8 cellular contexts compared by ENCODE assay signal in genomic region chr9:109520475-109521132, GRCh38. TPM values are rescaled to one million over a fixed set of nuclear protein-coding genes. Genes with fewer than 3 reads are reported as not detected.
DNase-seq lines count a peak whose midpoint lies in the region; TF ChIP-seq lines count a peak whose summit lies in the region.

No MANE protein-coding gene starts in this region.

- H3K4me3 ChIP-seq in GM23248: no peak overlapping the region
- no peak overlapping the region for H3K4me3 ChIP-seq in PC-9
- H3K4me3 ChIP-seq in breast epithelium: no peak overlapping the region
- H3K4me3 ChIP-seq in kidney epithelial cell (ENCODE audit: low read depth, low read length): no peak overlapping the region

- no peaks in the 10 kb centered on the region for H3K4me1 ChIP-seq in GM23248 (ENCODE audit: insufficient read depth)
- peaks cover 46% of the 10 kb centered on the region for H3K4me1 ChIP-seq in PC-9 (replicated peaks; ENCODE audit: insufficient read depth)
- H3K4me1 ChIP-seq in breast epithelium: peaks cover 0 to 7% of the 10 kb centered on the region in 2 donors

- in situ Hi-C loops in GM23248 (cut with MboI): no loop called here

- TF ChIP-seq CTCF in LNCAP (IDR thresholded peaks at IDR 0.05): peak; percentile 92
- peak; percentile 95 for TF ChIP-seq CTCF in PC-9 (conservative IDR thresholded peaks at IDR 0.05)
- TF ChIP-seq CTCF in breast epithelium (IDR thresholded peaks at IDR 0.05): peak; percentile 59 to 91 (median 81)
- TF ChIP-seq CTCF in kidney epithelial cell (IDR thresholded peaks at IDR 0.05; ENCODE audit: insufficient read depth, low read length, poor library complexity, severe bottlenecking): peak; percentile 87

- H3K27ac ChIP-seq in GM23248 (no peak overlapping the region), PC-9 (peak overlapping the region; percentile 61), breast epithelium (no peak overlapping the region)

- peak; percentile 8 for DNase-seq in activated gamma-delta T cell treated with Interleukin-2 at 50 U/mL for 16 hours
- no peak for DNase-seq in activated gamma-delta T cell (lab: John Stamatoyannopoulos, UW)
- DNase-seq in GM23248: peak; percentile 77
- DNase-seq in PC-9: peak; percentile 71 to 91
- peak in 1 of 2 donors; percentile 65 for DNase-seq in breast epithelium (ENCODE audit: low spot score in 2 of 2)
- DNase-seq in kidney epithelial cell (ENCODE audit: low read depth): no peak
- peak in 2 of 3 experiments; percentile 3 to 19 for DNase-seq in stimulated activated CD4-positive, alpha-beta T cell treated with anti-CD3 and anti-CD28 coated beads, TNF-alpha, amount 100 ng/mL, for 24 hours (ENCODE audit: low read depth in 3 of 3)

- no peaks in the 10 kb centered on the region for H3K9me2 ChIP-seq in GM23248 (ENCODE audit: insufficient read depth)
- no peaks in the 10 kb centered on the region for H3K9me2 ChIP-seq in PC-9 (ENCODE audit: insufficient read depth)

- peaks cover 28% of the 10 kb centered on the region for H3K27me3 ChIP-seq in GM23248 (replicated peaks; ENCODE audit: insufficient read depth)
- no peaks in the 10 kb centered on the region for H3K27me3 ChIP-seq in PC-9 (ENCODE audit: insufficient read depth, low read depth)
- no peaks in the 10 kb centered on the region for H3K27me3 ChIP-seq in breast epithelium
- H3K27me3 ChIP-seq in kidney epithelial cell (ENCODE audit: control insufficient read depth, insufficient read depth, low read length): no peaks in the 10 kb centered on the region

- BruUV-seq in PC-9 (replicated peaks; lab: Mats Ljungman, UMichigan): no TSS peak

- H4K20me1 ChIP-seq in GM23248 (ENCODE audit: insufficient read depth) (no peaks in the 10 kb centered on the region), PC-9 (ENCODE audit: insufficient read depth) (no peaks in the 10 kb centered on the region)

- CTCF ChIA-PET in PC-9 (lab: Charles Lee): no interaction called here

- no peak overlapping the region for H3K9ac ChIP-seq in GM23248

- H3K79me2 ChIP-seq in GM23248 (ENCODE audit: insufficient read depth) (no peaks in the 10 kb centered on the region), PC-9 (ENCODE audit: low read depth) (no peaks in the 10 kb centered on the region)

- H2AFZ ChIP-seq in GM23248 (no peak overlapping the region), PC-9 (no peak overlapping the region)

- no peaks in the 10 kb centered on the region for H3K36me3 ChIP-seq in GM23248 (ENCODE audit: low read depth)
- no peaks in the 10 kb centered on the region for H3K36me3 ChIP-seq in PC-9 (ENCODE audit: low read depth)
- H3K36me3 ChIP-seq in breast epithelium: no peaks in the 10 kb centered on the region
- H3K36me3 ChIP-seq in kidney epithelial cell (ENCODE audit: control insufficient read depth, insufficient read depth, low read length): no peaks in the 10 kb centered on the region

- WGBS in GM23248 (ENCODE audit: low coverage in 1 of 2, low lambda C conversion rate in 2 of 2, missing lambda C conversion rate in 2 of 2), 2 experiments: 13 to 15% methylated on average over 10 to 11 of the region's 11 CpGs

- POLR2A ChIA-PET in PC-9 (lab: Charles Lee; ENCODE audit: unreplicated experiment): no interaction called here

- no peak for TF ChIP-seq POLR2A in breast epithelium (IDR thresholded peaks at IDR 0.05)

- H3K9me3 ChIP-seq in GM23248 (ENCODE audit: low read depth): no peaks in the 10 kb centered on the region
- no peaks in the 10 kb centered on the region for H3K9me3 ChIP-seq in PC-9 (ENCODE audit: insufficient read depth, low read depth)
- H3K9me3 ChIP-seq in breast epithelium: no peaks in the 10 kb centered on the region

- no peak overlapping the region for H3K4me2 ChIP-seq in GM23248 (ENCODE audit: unreplicated experiment)
- peak overlapping the region; percentile 18; the same call in 1 of the 2 replicates for H3K4me2 ChIP-seq in PC-9

- intact Hi-C loops in PC-9 (cut with micrococcal nuclease; ENCODE audit: unreplicated experiment) (loop anchor here (1.0 kb wide), 3 partner anchors 36 to 80 kb away; no protein-coding TSS in a partner anchor), breast epithelium (cut with DNase I; ENCODE audit: low total_unique reads) (no loop called here)

- H3F3A ChIP-seq in GM23248 (ENCODE audit: insufficient read depth) (no peaks in the 10 kb centered on the region), PC-9 (ENCODE audit: insufficient read depth, low read depth) (peaks cover 18% of the 10 kb centered on the region; the same call in 1 of the 2 replicates)

RNA-seq across cellular contexts. Expression of gene PTPN3, which starts 22.5 kb away (rescaled TPM):
- total RNA-seq in GM23248 (2014; rRNA removed; shearing (Covaris generic)): 0.51 and 1.3 TPM in 2 replicates
- polyA plus RNA-seq in GM23248 (2016; fragmentation: Nextera tagmentation; extraction: Ambion mirVana): 0.86 and 0.90 TPM in 2 replicates
- total RNA-seq in PC-9 (2021): 19.0 and 20.2 TPM in 2 replicates
- total RNA-seq in breast epithelium: 10 to 100 TPM in 2 of 3 donors, 1 to 10 TPM in 1; 4.2 to 21.2 (median 14.4) TPM
- total RNA-seq in kidney epithelial cell: 29.6 and 33.6 TPM in 2 replicates

Comparison
In these comparisons a context has a peak if more than half of its experiments do, and no peak if none do; other contexts are left out.
1. DNase-seq: peak in activated gamma-delta T cell treated with Interleukin-2 at 50 U/mL for 16 hours (single experiment), GM23248 (single experiment), PC-9 (2 of 2) and stimulated activated CD4-positive, alpha-beta T cell treated with anti-CD3 and anti-CD28 coated beads, TNF-alpha, amount 100 ng/mL, for 24 hours (2 of 3); none in activated gamma-delta T cell (single experiment) and kidney epithelial cell (single experiment).
2. Peak in every context shown above with its lines, with median percentiles within 50 percentile points of each other: CTCF ChIP-seq.